21 cellular contexts compared by ENCODE assay signal in genomic region chrX:30965751-30966150, GRCh38.
DNase-seq lines count a peak whose midpoint lies in the region; ATAC-seq and TF ChIP-seq lines count a peak whose summit lies in the region.
"Had no signal": no experiment of that assay in that cellular context is flagged by ENCODE, and none has a peak within 500 bp of the region (broad histone marks: within the 10 kb centered on the region; RNA-seq: fewer than 3 reads in every experiment).

No MANE protein-coding gene starts in this region.

- H3K4me1 ChIP-seq in gastroesophageal sphincter = no peaks in the 10 kb centered on the region
- H3K4me1 ChIP-seq: BE2C had no signal

- no peak for TF ChIP-seq CTCF in WERI-Rb-1 (IDR thresholded peaks at IDR 0.05; ENCODE audit: low read depth, low read length)
- TF ChIP-seq CTCF in gastroesophageal sphincter (IDR thresholded peaks at IDR 0.05) = no peak

- in situ Hi-C loops in KBM-7 (cut with MboI; ENCODE audit: low pct_unique_long_range_greater_than_20kb, low sequenced_read_pairs) = loop anchor here (25.0 kb wide), 1 partner anchor 97 kb away; the partner anchor contains the start of gene FTHL17

- H3K4me3 ChIP-seq in WERI-Rb-1 (ENCODE audit: low read depth, low read length) (no peak overlapping the region), gastroesophageal sphincter (no peak overlapping the region)
- H3K4me3 ChIP-seq: BLaER1 treated with 17β-estradiol and CSF1 and Interleukin-3, amounts not matched to agents 10 nM and 100 nM; GM12878; GM23338 had no signal

- TF ChIP-seq POLR2A in gastroesophageal sphincter (IDR thresholded peaks at IDR 0.05) = no peak

- ATAC-seq in HG02678 (IDR thresholded peaks at IDR 0.05; ENCODE audit: unreplicated experiment) (no peak), HG02610 (IDR thresholded peaks at IDR 0.05; ENCODE audit: unreplicated experiment) (no peak), gastroesophageal sphincter (no peak)
- ATAC-seq: GM12878, GM23338, HCT116 had no signal

- 70 to 77% methylated on average over 3 to 5 of the region's 5 CpGs for WGBS in gastroesophageal sphincter (ENCODE audit: low coverage in 1 of 2), 2 donors

- peak overlapping the region; percentile 54 for H3K27ac ChIP-seq in WERI-Rb-1
- H3K27ac ChIP-seq in gastroesophageal sphincter = no peak overlapping the region
- H3K27ac ChIP-seq: BLaER1 treated with 17β-estradiol and CSF1 and Interleukin-3, amounts not matched to agents 10 nM and 100 nM had no signal

- DNase-seq in KBM-7 = peak; percentile 77
- peak; percentile 86 for DNase-seq in NCI-H82 (lab: John Stamatoyannopoulos, UW)
- DNase-seq in WERI-Rb-1 = peak; percentile 47
- no peak for DNase-seq in activated CD8-positive, alpha-beta memory T cell treated with anti-CD3 and anti-CD28 coated beads, Interleukin-2, amount 50 U/mL, for 48 hours
- DNase-seq: ACHN; AML-193; BE2C; CD4-positive, alpha-beta T cell; CD8-positive, alpha-beta memory T cell; DMS 273 treated with DMSO at 0.1 percent for 48 hours; DMS79; EL; GDM1; H9 had no signal

- H3K36me3 ChIP-seq in WERI-Rb-1 (no peaks in the 10 kb centered on the region), gastroesophageal sphincter (no peaks in the 10 kb centered on the region)
- H3K36me3 ChIP-seq: BE2C; BLaER1 treated with 17β-estradiol and CSF1 and Interleukin-3, amounts not matched to agents 10 nM and 100 nM had no signal

- no peak for TF ChIP-seq EP300 in gastroesophageal sphincter (IDR thresholded peaks at IDR 0.05)

- H3K9me3 ChIP-seq in WERI-Rb-1 (ENCODE audit: severe bottlenecking) (no peaks in the 10 kb centered on the region), gastroesophageal sphincter (no peaks in the 10 kb centered on the region)
- H3K9me3 ChIP-seq: BE2C; BLaER1 treated with 17β-estradiol and CSF1 and Interleukin-3, amounts not matched to agents 10 nM and 100 nM had no signal

- H3K27me3 ChIP-seq in WERI-Rb-1 (ENCODE audit: insufficient read depth, low read depth, severe bottlenecking) (no peaks in the 10 kb centered on the region), gastroesophageal sphincter (no peaks in the 10 kb centered on the region)
- H3K27me3 ChIP-seq: BE2C; BLaER1 treated with 17β-estradiol and CSF1 and Interleukin-3, amounts not matched to agents 10 nM and 100 nM had no signal
